19 cellular contexts compared by ENCODE assay signal in the genomic region with DNA sequence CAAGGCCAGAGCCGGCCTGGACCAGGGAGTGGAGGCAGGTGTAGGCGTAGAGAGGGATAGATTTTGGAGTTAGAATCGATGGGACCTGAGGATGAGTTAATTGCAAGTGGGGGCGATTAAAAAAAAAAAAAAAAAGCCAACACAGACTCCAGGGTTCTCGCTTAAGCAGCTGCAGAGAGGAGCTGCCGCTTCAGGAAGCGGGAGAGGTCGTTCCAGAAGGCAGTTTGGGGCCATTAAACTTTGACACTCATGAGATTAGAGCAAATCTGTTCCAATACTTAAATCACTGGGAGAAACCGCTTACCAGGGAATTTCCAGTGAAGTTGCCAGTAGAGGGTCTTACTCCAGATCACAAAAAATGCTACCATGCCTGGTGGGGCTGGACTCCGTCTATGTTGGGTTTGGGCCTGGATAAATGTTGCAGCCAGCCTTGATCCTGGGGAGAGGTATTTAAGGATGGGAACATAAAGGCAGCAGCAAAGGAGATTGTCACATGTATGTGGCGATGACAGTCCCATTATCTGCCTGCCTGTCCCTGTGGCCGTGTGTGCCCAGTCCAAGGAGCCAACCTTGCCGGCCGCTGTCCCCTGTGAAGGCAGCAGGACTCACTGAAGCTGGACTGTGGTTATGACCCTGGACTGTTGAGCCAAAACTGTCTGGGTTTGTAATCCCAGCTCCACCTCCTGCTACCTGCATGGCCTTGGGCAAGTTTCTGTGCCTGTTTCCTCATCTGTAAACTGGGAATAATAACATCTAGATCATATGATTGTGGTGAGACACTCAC. TPM values are rescaled to one million over a fixed set of nuclear protein-coding genes. Genes with fewer than 3 reads are reported as not detected.
DNase-seq lines count a peak whose midpoint lies in the region; ATAC-seq and TF ChIP-seq lines count a peak whose summit lies in the region.
"Had no signal": no experiment of that assay in that cellular context is flagged by ENCODE, and none has a peak within 500 bp of the region (broad histone marks: within the 10 kb centered on the region; RNA-seq: fewer than 3 reads in every experiment).

No MANE protein-coding gene starts in this region.

- TF ChIP-seq POLR2A in sigmoid colon (IDR thresholded peaks at IDR 0.05), result no peak

- H3K9me3 ChIP-seq in iPS-15b (ENCODE audit: control insufficient read depth, insufficient read depth, low read length) (no peaks in the 10 kb centered on the region), sigmoid colon (no peaks in the 10 kb centered on the region)
- H3K9me3 ChIP-seq: neutrophil, thoracic aorta had no signal

- DNase-seq in DMS 273 (lab: John Stamatoyannopoulos, UW; ENCODE audit: unreplicated experiment) (peak; percentile 15), DMS 273 treated with DMSO at 0.1 percent for 48 hours (lab: John Stamatoyannopoulos, UW) (no peak), NCI-H524 treated with DMSO at 0.1 percent for 48 hours (lab: John Stamatoyannopoulos, UW) (peak; percentile 5), sigmoid colon (peak; percentile 40), SKM-1 (lab: John Stamatoyannopoulos, UW; ENCODE audit: unreplicated experiment) (no peak), AG08396 (ENCODE audit: low spot score) (no peak)
- DNase-seq: C1 segment of cervical spinal cord; cerebellar nuclear complex; foreskin fibroblast; Kasumi-1; NCI-H1417; NCI-H226; stimulated activated CD8-positive, alpha-beta memory T cell treated with anti-CD3 and anti-CD28 coated beads, Interleukin-4, amount 100 ng/mL, for 48 hours had no signal

- 49 to 81% methylated on average over 14 of the region's 14 CpGs for WGBS in sigmoid colon, 2 donors

- H3K27ac ChIP-seq in sigmoid colon, result no peak overlapping the region
- H3K27ac ChIP-seq: 22Rv1, HL-60, neutrophil, thoracic aorta had no signal

- intact Hi-C loops in sigmoid colon (cut with DNase I), result no loop called here

- H3K27me3 ChIP-seq in iPS-15b (ENCODE audit: control insufficient read depth, insufficient read depth, low read length) (peaks cover 41% of the 10 kb centered on the region), sigmoid colon (peaks cover 10 to 35% (median 14%) of the 10 kb centered on the region in 3 donors)

- TF ChIP-seq EP300 in sigmoid colon (IDR thresholded peaks at IDR 0.05), result no peak

- no peak for ATAC-seq in GM19395 (IDR thresholded peaks at IDR 0.05; ENCODE audit: unreplicated experiment)

- H3K4me3 ChIP-seq in iPS-15b (ENCODE audit: low read depth, low read length), result peak overlapping the region; percentile 65
- H3K4me3 ChIP-seq in sigmoid colon, result no peak overlapping the region

- H3K4me1 ChIP-seq in iPS-15b (ENCODE audit: control insufficient read depth, insufficient read depth, low read length) (peaks cover 7% of the 10 kb centered on the region), sigmoid colon (peaks cover 0 to 10% (median 9%) of the 10 kb centered on the region in 4 donors)

- no peak overlapping the region for H3K9ac ChIP-seq in iPS-15b (ENCODE audit: low read depth, low read length)

- H3K36me3 ChIP-seq in iPS-15b (ENCODE audit: control insufficient read depth, insufficient read depth, low read length) (no peaks in the 10 kb centered on the region), sigmoid colon (no peaks in the 10 kb centered on the region)
- H3K36me3 ChIP-seq: neutrophil, thoracic aorta had no signal

- no peak for TF ChIP-seq CTCF in sigmoid colon (IDR thresholded peaks at IDR 0.05)

RNA-seq across cellular contexts. Expression of a gene that starts 23.9 kb away (rescaled TPM):
- 1 to 10 TPM in 3 of 4 donors, under 1 TPM in 1; 0.66 to 4.7 (median 1.5) TPM for total RNA-seq in sigmoid colon
- 1 to 10 TPM in 1 of 3 donors, not detected in 2; 1.1 TPM for polyA plus RNA-seq in sigmoid colon

Comparison
In these comparisons a context has a peak if more than half of its experiments do, and no peak if none do; other contexts are left out.
1. DNase-seq: peak in DMS 273 (single experiment), NCI-H524 treated with DMSO at 0.1 percent for 48 hours (single experiment) and sigmoid colon (single experiment); none in DMS 273 treated with DMSO at 0.1 percent for 48 hours (single experiment), SKM-1 (single experiment) and AG08396 (single experiment).